In the genomic region with DNA sequence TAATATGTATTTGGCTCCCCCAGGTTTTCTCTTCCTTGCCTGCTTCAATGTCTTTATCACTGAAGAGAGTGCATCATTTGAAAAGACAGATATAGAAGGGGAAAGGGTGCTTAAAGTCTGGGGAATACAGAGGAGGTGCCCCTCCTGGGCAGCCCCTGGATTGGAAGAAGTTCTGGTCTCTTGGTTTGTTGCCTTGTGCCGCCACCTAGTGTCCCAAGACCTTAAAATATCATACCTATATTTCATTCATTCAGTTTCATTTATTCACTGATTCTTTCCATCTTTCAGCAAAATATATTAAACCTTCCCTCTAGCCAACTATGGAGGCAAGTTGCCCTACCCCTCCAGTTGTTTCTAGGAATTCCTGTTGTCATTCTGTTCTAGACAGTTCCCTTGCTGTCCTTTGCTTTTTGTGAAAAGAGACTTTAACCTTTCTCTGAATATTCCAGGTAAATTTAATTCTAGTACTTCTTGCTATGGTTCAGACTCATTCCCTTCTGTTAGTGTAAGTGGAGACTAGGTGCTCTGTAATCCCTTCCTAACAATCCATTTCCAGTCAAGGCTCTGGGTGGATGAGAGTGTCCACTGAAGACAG, we compare ENCODE assay signal across 1 cellular context.
TF ChIP-seq lines count a peak whose summit lies in the region.

No MANE protein-coding gene starts in this region.

TF ChIP-seq in K562, 482 proteins besides CTCF, POLR2A, EP300 and RAD21 (continued from another document):
- TF ChIP-seq, protein P1, sequence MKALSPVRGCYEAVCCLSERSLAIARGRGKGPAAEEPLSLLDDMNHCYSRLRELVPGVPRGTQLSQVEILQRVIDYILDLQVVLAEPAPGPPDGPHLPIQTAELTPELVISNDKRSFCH (CRISPR knock-in tag; IDR thresholded peaks at IDR 0.05) = 0 out of 2 replicates have a peak, but pooled peaks have one; percentile 28
- TF ChIP-seq, protein P1 (tag; IDR thresholded peaks at IDR 0.05) = no peak
- no peak for TF ChIP-seq GATAD2A (IDR thresholded peaks at IDR 0.05)
- no peak for TF ChIP-seq SRF (CRISPR knock-in tag; IDR thresholded peaks at IDR 0.05)
- TF ChIP-seq, protein P2, sequence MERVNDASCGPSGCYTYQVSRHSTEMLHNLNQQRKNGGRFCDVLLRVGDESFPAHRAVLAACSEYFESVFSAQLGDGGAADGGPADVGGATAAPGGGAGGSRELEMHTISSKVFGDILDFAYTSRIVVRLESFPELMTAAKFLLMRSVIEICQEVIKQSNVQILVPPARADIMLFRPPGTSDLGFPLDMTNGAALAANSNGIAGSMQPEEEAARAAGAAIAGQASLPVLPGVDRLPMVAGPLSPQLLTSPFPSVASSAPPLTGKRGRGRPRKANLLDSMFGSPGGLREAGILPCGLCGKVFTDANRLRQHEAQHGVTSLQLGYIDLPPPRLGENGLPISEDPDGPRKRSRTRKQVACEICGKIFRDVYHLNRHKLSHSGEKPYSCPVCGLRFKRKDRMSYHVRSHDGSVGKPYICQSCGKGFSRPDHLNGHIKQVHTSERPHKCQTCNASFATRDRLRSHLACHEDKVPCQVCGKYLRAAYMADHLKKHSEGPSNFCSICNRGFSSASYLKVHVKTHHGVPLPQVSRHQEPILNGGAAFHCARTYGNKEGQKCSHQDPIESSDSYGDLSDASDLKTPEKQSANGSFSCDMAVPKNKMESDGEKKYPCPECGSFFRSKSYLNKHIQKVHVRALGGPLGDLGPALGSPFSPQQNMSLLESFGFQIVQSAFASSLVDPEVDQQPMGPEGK (CRISPR knock-in tag; IDR thresholded peaks at IDR 0.05; ENCODE audit: borderline replicate concordance) = no peak
- TF ChIP-seq RBBP5 (IDR thresholded peaks at IDR 0.05; ENCODE audit: borderline replicate concordance, insufficient read depth, low read length, poor library complexity, severe bottlenecking) = no peak
- TF ChIP-seq, protein P3, sequence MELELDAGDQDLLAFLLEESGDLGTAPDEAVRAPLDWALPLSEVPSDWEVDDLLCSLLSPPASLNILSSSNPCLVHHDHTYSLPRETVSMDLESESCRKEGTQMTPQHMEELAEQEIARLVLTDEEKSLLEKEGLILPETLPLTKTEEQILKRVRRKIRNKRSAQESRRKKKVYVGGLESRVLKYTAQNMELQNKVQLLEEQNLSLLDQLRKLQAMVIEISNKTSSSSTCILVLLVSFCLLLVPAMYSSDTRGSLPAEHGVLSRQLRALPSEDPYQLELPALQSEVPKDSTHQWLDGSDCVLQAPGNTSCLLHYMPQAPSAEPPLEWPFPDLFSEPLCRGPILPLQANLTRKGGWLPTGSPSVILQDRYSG (tag; conservative IDR thresholded peaks at IDR 0.05; ENCODE audit: low read depth) = no peak
- TF ChIP-seq CC2D1A (IDR thresholded peaks at IDR 0.05) = peak; percentile 75
- TF ChIP-seq, protein P4, sequence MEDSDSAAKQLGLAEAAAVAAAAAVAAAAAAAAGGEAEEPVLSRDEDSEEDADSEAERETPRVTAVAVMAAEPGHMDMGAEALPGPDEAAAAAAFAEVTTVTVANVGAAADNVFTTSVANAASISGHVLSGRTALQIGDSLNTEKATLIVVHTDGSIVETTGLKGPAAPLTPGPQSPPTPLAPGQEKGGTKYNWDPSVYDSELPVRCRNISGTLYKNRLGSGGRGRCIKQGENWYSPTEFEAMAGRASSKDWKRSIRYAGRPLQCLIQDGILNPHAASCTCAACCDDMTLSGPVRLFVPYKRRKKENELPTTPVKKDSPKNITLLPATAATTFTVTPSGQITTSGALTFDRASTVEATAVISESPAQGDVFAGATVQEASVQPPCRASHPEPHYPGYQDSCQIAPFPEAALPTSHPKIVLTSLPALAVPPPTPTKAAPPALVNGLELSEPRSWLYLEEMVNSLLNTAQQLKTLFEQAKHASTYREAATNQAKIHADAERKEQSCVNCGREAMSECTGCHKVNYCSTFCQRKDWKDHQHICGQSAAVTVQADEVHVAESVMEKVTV (CRISPR knock-in tag; IDR thresholded peaks at IDR 0.05) = peak; percentile 83
- TF ChIP-seq TEAD1 (CRISPR knock-in tag; IDR thresholded peaks at IDR 0.05) = no peak
- TF ChIP-seq RFX5 (IDR thresholded peaks at IDR 0.05; ENCODE audit: low read depth, low read length) = no peak
- TF ChIP-seq SMC3 (conservative IDR thresholded peaks at IDR 0.05; ENCODE audit: insufficient read depth, low read depth, low read length) = peak; percentile 88
- peak; percentile 82 for TF ChIP-seq ARID2 (IDR thresholded peaks at IDR 0.05)
